ENCODE assay signal across 8 cellular contexts in the genomic region with DNA sequence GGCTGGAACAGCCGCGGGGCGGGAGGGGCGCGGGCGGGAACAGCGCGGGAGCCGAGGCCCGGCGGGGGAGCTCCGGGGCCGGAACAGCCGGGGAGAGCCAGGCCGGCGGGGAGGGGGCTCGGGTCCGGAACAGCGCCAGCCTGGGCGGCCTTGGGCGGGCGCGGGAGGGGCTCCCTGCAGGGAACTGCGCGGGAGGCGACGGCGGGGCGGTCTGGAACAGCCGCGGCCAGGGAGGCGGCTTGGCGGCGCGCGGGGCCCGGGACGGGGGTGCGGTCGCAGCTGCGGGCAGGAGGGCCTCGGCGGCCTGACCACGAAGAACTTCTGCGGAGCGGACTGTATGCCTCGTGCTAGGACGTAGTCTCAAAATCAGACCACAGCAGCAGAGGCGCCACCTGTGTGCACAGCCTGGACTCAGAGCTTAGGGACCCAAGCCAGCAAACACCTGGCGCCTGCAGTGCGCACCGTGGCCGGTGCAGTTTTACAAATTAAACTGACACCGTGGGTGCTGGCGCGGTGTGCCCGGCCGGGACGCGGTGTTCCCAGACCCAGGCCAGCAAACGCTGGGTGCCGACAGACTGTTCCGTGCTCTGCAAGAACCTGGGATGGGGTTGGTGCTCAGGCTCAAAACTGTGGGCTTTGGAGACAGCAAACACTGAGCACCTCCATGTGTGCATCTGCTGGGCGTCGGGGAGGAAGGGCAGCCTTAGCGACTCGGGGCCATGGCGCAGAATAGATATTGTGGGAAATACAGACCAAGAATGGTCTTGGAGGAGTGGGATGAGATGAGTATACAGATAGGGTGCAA. TPM values are rescaled to one million over a fixed set of nuclear protein-coding genes. Genes with fewer than 3 reads are reported as not detected.
DNase-seq lines count a peak whose midpoint lies in the region; ATAC-seq and TF ChIP-seq lines count a peak whose summit lies in the region.

No MANE protein-coding gene starts in this region.

- ATAC-seq in GM21423 (IDR thresholded peaks at IDR 0.05; ENCODE audit: unreplicated experiment): peak; percentile 53

- H3K4me3 ChIP-seq in HUES64 (ENCODE audit: low read length) (peak overlapping the region; percentile 63), SJSA1 (peak overlapping the region; percentile 49), left ventricle myocardium inferior (peak overlapping the region; percentile 68)

- peak overlapping the region; percentile 77 for H3K9ac ChIP-seq in HUES64 (ENCODE audit: low read depth, low read length)

- TF ChIP-seq CTCF in left ventricle myocardium inferior (IDR thresholded peaks at IDR 0.05; ENCODE audit: borderline replicate concordance): no peak

- intact Hi-C loops in left ventricle myocardium inferior (cut with micrococcal nuclease): no loop called here

- DNase-seq in DMS53 (lab: John Stamatoyannopoulos, UW) (peak; percentile 99), SJSA1 (ENCODE audit: low read depth in 1 of 2, low spot score in 2 of 2) (peak; percentile 69 to 87), left ventricle myocardium inferior (peak; percentile 89), retina (peak; percentile 84), HPDE6-E6E7 (ENCODE audit: extremely low spot score) (no peak)
- DNase-seq in activated naive CD8-positive, alpha-beta T cell treated with anti-CD3 and anti-CD28 coated beads, Interleukin-2, amount 50 U/mL, for 16 hours (ENCODE audit: low read depth, low spot score): peak; percentile 49

- H3K27ac ChIP-seq in HUES64 (ENCODE audit: low read depth, low read length) (peak overlapping the region; percentile 91), SJSA1 (peak overlapping the region; percentile 71), left ventricle myocardium inferior (replicated peaks) (peak overlapping the region; percentile 94)

- WGBS in HUES64: 5% methylated on average over 68 of the region's 68 CpGs

- H3K36me3 ChIP-seq in HUES64 (ENCODE audit: insufficient read depth, low read length): no peaks in the 10 kb centered on the region
- no peaks in the 10 kb centered on the region for H3K36me3 ChIP-seq in SJSA1
- peaks cover 14% of the 10 kb centered on the region for H3K36me3 ChIP-seq in left ventricle myocardium inferior

- H3K4me1 ChIP-seq in HUES64 (ENCODE audit: insufficient read depth, low read length): peaks cover 12% of the 10 kb centered on the region; the same call in 1 of the 2 replicates
- H3K4me1 ChIP-seq in SJSA1 (replicated peaks): peaks cover 34% of the 10 kb centered on the region
- H3K4me1 ChIP-seq in left ventricle myocardium inferior: peaks cover 30% of the 10 kb centered on the region

- H3K27me3 ChIP-seq in HUES64 (ENCODE audit: insufficient read depth, low read length) (no peaks in the 10 kb centered on the region), SJSA1 (replicated peaks) (no peaks in the 10 kb centered on the region), left ventricle myocardium inferior (ENCODE audit: low read depth) (no peaks in the 10 kb centered on the region)

- H3K9me3 ChIP-seq in HUES64 (ENCODE audit: insufficient read depth, low read depth, low read length) (peaks cover 7% of the 10 kb centered on the region), SJSA1 (replicated peaks) (peaks cover 1% of the 10 kb centered on the region; the same call in 1 of the 2 replicates), left ventricle myocardium inferior (replicated peaks) (peaks cover 19% of the 10 kb centered on the region)

RNA-seq across cellular contexts. Expression of gene ZNF341, which starts 0.6 kb away (rescaled TPM):
- 3.7 TPM for polyA plus RNA-seq in HUES64 (2013, experiment 1 of 2)
- polyA plus RNA-seq in HUES64 (2013, experiment 2 of 2): 3.7 TPM
- total RNA-seq in SJSA1 (2014; rRNA removed; shearing (Covaris generic)): 2.1 and 5.5 TPM in 2 replicates
- total RNA-seq in left ventricle myocardium inferior: 1.8 TPM

RNA-seq across cellular contexts. Expression of gene PXMP4, which starts 12.3 kb away (rescaled TPM):
- polyA plus RNA-seq in HUES64 (2013, experiment 1 of 2): 1.2 TPM
- 2.7 TPM for polyA plus RNA-seq in HUES64 (2013, experiment 2 of 2)
- total RNA-seq in SJSA1 (2014; rRNA removed; shearing (Covaris generic)): 6.7 and 9.3 TPM in 2 replicates
- total RNA-seq in left ventricle myocardium inferior: 13.5 TPM

RNA-seq across cellular contexts. Expression of gene E2F1, which starts 46.2 kb away (rescaled TPM):
- 26.3 TPM for polyA plus RNA-seq in HUES64 (2013, experiment 1 of 2)
- 26.2 TPM for polyA plus RNA-seq in HUES64 (2013, experiment 2 of 2)
- 62.1 and 63.9 TPM in 2 replicates for total RNA-seq in SJSA1 (2014; rRNA removed; shearing (Covaris generic))
- 1.2 TPM for total RNA-seq in left ventricle myocardium inferior

RNA-seq across cellular contexts. Expression of gene NECAB3, which starts 58.1 kb away (rescaled TPM):
- 12.3 TPM for polyA plus RNA-seq in HUES64 (2013, experiment 1 of 2)
- 13.4 TPM for polyA plus RNA-seq in HUES64 (2013, experiment 2 of 2)
- 52.1 and 81.1 TPM in 2 replicates for total RNA-seq in SJSA1 (2014; rRNA removed; shearing (Covaris generic))
- 81.3 TPM for total RNA-seq in left ventricle myocardium inferior

Comparison
In these comparisons a context has a peak if more than half of its experiments do, and no peak if none do; other contexts are left out.
1. RNA of gene E2F1, which starts 46.2 kb away (total RNA-seq): 62.1 to 63.9 TPM in SJSA1; 1.2 TPM in left ventricle myocardium inferior (single experiment); every median in the first group is over 10 times any median in the second.
2. Peak in every context shown above with its lines, with median percentiles within 50 percentile points of each other: H3K27ac ChIP-seq and H3K4me3 ChIP-seq.